In the genomic region with DNA sequence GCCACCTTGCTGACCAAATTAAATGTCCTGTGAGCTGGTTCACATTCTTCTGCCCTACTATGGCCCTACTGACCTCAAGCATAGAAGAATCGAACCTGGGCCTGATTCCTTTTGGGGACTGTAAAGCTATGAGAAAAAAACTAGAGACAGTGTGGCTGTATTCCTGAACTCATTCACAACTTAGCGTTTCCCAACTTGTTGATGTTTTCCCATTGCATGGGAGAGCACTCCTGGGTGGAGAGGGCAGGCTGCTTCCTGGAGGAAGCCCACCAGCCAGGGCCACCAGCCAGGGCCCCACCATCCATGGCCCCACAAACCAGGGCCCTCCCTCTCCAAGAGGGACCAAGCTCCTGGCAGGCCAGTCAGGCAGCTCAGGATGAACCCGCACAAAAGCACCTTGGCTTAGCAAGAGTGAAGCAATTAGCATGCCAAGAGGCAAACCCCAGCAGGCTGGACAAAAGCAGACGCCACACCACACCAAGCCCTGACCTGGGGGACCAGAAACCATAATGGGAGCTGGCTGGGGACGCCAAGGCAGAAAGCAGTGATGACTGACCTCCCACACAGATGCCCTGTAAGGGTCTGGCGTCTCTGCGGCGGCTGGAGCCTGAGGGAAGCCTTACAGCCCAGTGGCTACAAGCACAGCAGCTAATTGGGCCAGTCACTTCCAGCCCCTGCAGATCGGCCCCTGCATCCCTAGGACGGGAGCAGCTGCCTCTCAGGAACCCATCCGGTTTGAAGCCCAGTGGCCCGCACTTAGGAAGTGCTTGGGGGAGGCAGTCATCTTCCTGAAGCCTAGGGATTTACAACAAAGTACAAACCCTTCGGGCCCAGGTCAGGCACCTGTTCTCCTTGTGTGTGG, we compare ENCODE assay signal across 8 cellular contexts. TPM values are rescaled to one million over a fixed set of nuclear protein-coding genes. Genes with fewer than 3 reads are reported as not detected.
DNase-seq lines count a peak whose midpoint lies in the region; ATAC-seq and TF ChIP-seq lines count a peak whose summit lies in the region.

No MANE protein-coding gene starts in this region.

- H3K4me1 ChIP-seq in Peyer's patch: peaks cover 11 to 81% (median 34%) of the 10 kb centered on the region in 4 donors
- peaks cover 72% of the 10 kb centered on the region for H3K4me1 ChIP-seq in psoas muscle

- H3K27me3 ChIP-seq in Peyer's patch (no peaks in the 10 kb centered on the region), psoas muscle (ENCODE audit: insufficient read depth in 3 of 3, low read length in 2 of 3) (no peaks in the 10 kb centered on the region)

- ATAC-seq in psoas muscle: no peak

- 66 to 72% (median 70%) methylated on average over 13 of the region's 13 CpGs for WGBS in psoas muscle, 3 donors

- H3K27ac ChIP-seq in Peyer's patch (peak overlapping the region; percentile 91 to 99 (median 94)), psoas muscle (peak overlapping the region; percentile 96), substantia nigra (ENCODE audit: low read depth, low read length, poor library complexity, severe bottlenecking) (no peak overlapping the region)

- intact Hi-C loops in psoas muscle (cut with DNase I): loop anchor here (5.0 to 10.0 kb wide), 3 partner anchors 49 to 171 kb away; no protein-coding TSS in a partner anchor

- TF ChIP-seq CTCF in Peyer's patch (IDR thresholded peaks at IDR 0.05): no peak
- TF ChIP-seq CTCF in fibroblast of the aortic adventitia (IDR thresholded peaks at IDR 0.05; ENCODE audit: insufficient read depth, low read length): no peak
- TF ChIP-seq CTCF in psoas muscle (IDR thresholded peaks at IDR 0.05): no peak

- no peak for TF ChIP-seq POLR2A in Peyer's patch (IDR thresholded peaks at IDR 0.05)

- H3K36me3 ChIP-seq in Peyer's patch (no peaks in the 10 kb centered on the region), psoas muscle (ENCODE audit: insufficient read depth in 1 of 2, low read depth in 1 of 2) (no peaks in the 10 kb centered on the region)

- peak; percentile 24 for DNase-seq in D341Med (ENCODE audit: low spot score)
- DNase-seq in Peyer's patch: peak in 1 of 3 donors; percentile 50
- no peak for DNase-seq in fibroblast of the aortic adventitia (ENCODE audit: low read depth)
- DNase-seq in psoas muscle: peak; percentile 31 to 60
- DNase-seq in hepatic stellate cell (ENCODE audit: low spot score): no peak
- no peak for DNase-seq in T1000 (lab: John Stamatoyannopoulos, UW)
- DNase-seq in substantia nigra (lab: John Stamatoyannopoulos, UW): no peak
- DNase-seq in SW 1271 (lab: John Stamatoyannopoulos, UW): no peak

- H3K9me3 ChIP-seq in Peyer's patch: no peaks in the 10 kb centered on the region
- no peaks in the 10 kb centered on the region for H3K9me3 ChIP-seq in psoas muscle

- peak overlapping the region; percentile 85 to 100 (median 93) for H3K4me3 ChIP-seq in Peyer's patch
- peak overlapping the region; percentile 77 for H3K4me3 ChIP-seq in fibroblast of the aortic adventitia (ENCODE audit: low read depth, low read length)
- peak overlapping the region; percentile 84 for H3K4me3 ChIP-seq in psoas muscle

RNA-seq across cellular contexts. Expression of a gene that starts 2.1 kb away (rescaled TPM):
- 100 to 1,000 TPM in 1 of 4 donors, 10 to 100 TPM in 3; 89.1 to 131 (median 94.7) TPM for total RNA-seq in Peyer's patch
- total RNA-seq in fibroblast of the aortic adventitia (ENCODE audit: low replicate concordance): 14.1 and 39.4 TPM in 2 replicates
- total RNA-seq in psoas muscle: 10 to 100 TPM; 26.9 to 38.1 (median 33.9) TPM
- polyA plus RNA-seq in psoas muscle: 10 to 100 TPM; 13.0 to 26.8 (median 24.8) TPM

RNA-seq across cellular contexts. Expression of a gene that starts 26.5 kb away (rescaled TPM):
- total RNA-seq in Peyer's patch (10 to 100 TPM; 42.6 to 70.4 (median 55.1) TPM), fibroblast of the aortic adventitia (ENCODE audit: low replicate concordance) (12.7 and 13.8 TPM in 2 replicates), psoas muscle (10 to 100 TPM; 15.7 to 25.0 (median 20.6) TPM)
- 10 to 100 TPM; 11.7 to 19.0 (median 14.8) TPM for polyA plus RNA-seq in psoas muscle

Comparison
In these comparisons a context has a peak if more than half of its experiments do, and no peak if none do; other contexts are left out.
1. DNase-seq: peak in D341Med (single experiment) and psoas muscle (2 of 2); none in fibroblast of the aortic adventitia (single experiment), hepatic stellate cell (single experiment), T1000 (single experiment), substantia nigra (0 of 49) and SW 1271 (0 of 2).
2. Peak in every context shown above with its lines, with median percentiles within 50 percentile points of each other: H3K4me3 ChIP-seq.